In the genomic region with DNA sequence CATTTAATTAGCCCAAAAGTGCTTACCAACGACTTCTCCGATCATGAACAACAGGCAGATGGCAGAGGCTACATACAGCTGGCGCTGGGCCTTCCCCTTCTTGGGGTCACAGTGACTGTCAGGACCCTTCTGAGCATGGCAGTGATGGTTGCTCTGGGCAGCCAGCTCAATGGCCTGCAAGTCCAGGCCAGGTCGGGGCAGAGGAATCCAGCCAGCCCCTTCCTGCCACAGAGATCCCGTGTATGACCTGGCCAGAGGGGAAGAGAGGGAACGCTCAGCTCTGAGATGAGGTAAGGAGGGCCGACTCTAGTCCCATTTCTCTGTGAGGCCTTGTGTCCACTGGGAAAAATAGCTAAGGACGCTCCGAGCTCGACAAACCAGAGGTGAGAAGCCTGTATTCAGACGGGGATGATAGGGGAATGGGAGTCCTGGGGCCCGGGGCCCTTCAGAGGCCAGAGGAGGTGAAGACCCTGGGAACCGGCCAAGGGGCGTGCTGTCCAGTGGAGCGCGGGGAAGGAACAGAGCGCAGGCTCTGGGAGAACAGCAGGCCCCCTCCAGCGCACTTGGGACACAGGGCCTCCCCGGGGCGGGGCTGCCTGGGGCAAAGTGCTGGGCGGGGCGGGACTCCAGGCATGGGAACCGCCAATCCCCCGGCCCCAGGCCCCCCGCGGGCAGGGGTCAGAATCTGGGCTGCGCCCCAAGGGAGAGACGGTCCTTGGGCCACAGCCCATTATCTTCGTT, we compare ENCODE assay signal across 16 cellular contexts. TPM values are rescaled to one million over a fixed set of nuclear protein-coding genes. Genes with fewer than 3 reads are reported as not detected.
DNase-seq lines count a peak whose midpoint lies in the region; ATAC-seq and TF ChIP-seq lines count a peak whose summit lies in the region.
"Had no signal": no experiment of that assay in that cellular context is flagged by ENCODE, and none has a peak within 500 bp of the region (broad histone marks: within the 10 kb centered on the region; RNA-seq: fewer than 3 reads in every experiment).

No MANE protein-coding gene starts in this region.

- DNase-seq in Right ventricle myocardium superior (peak; percentile 53), right atrium auricular region (ENCODE audit: low spot score) (no peak), heart left ventricle (peak in 3 of 5 donors; percentile 36 to 65 (median 49)), ovary (no peak), NCI-H2196 (lab: John Stamatoyannopoulos, UW; ENCODE audit: unreplicated experiment) (no peak), NCI-H1092 treated with DMSO at 0.1 percent for 48 hours (lab: John Stamatoyannopoulos, UW) (no peak)
- DNase-seq: activated CD8-positive, alpha-beta T cell treated with anti-CD3 and anti-CD28 coated beads for 36 hours; HCEC 1CT; NCI-H2029 treated with DMSO at 0.1 percent for 48 hours; nucleus accumbens; SHP77 treated with DMSO at 0.1 percent for 48 hours had no signal

- no peaks in the 10 kb centered on the region for H3K9me3 ChIP-seq in right atrium auricular region
- no peaks in the 10 kb centered on the region for H3K9me3 ChIP-seq in heart left ventricle
- no peaks in the 10 kb centered on the region for H3K9me3 ChIP-seq in ovary

- intact Hi-C loops in Right ventricle myocardium superior (cut with DNase I) (no loop called here), heart left ventricle (cut with DNase I) (no loop called here), ovary (cut with DNase I) (no loop called here)

- TF ChIP-seq CTCF in right atrium auricular region (IDR thresholded peaks at IDR 0.05) (no peak), heart left ventricle (IDR thresholded peaks at IDR 0.05) (no peak), nephron (IDR thresholded peaks at IDR 0.05; ENCODE audit: unreplicated experiment in 3 of 3) (no peak), ovary (IDR thresholded peaks at IDR 0.05) (no peak)

- H3K27ac Mint-ChIP-seq in nephron, result no peak overlapping the region
- H3K27ac Mint-ChIP-seq: activated CD8-positive, alpha-beta T cell treated with anti-CD3 and anti-CD28 coated beads for 36 hours had no signal

- no peak for TF ChIP-seq EP300 in ovary (IDR thresholded peaks at IDR 0.05)

- peaks cover 0 to 9% of the 10 kb centered on the region in 2 donors for H3K27me3 ChIP-seq in right atrium auricular region
- H3K27me3 ChIP-seq in heart left ventricle, result peaks cover 7 to 68% (median 24%) of the 10 kb centered on the region in 9 donors
- H3K27me3 ChIP-seq in ovary, result peaks cover 3% of the 10 kb centered on the region

- no peak for TF ChIP-seq POLR2A in heart left ventricle (IDR thresholded peaks at IDR 0.05)
- TF ChIP-seq POLR2A in ovary (IDR thresholded peaks at IDR 0.05), result no peak

- peak overlapping the region; percentile 15 to 80 (median 61) for H3K4me3 Mint-ChIP-seq in nephron
- H3K4me3 Mint-ChIP-seq: activated CD8-positive, alpha-beta T cell treated with anti-CD3 and anti-CD28 coated beads for 36 hours had no signal

- WGBS in heart left ventricle, 4 donors, result 29 to 32% (median 30%) methylated on average over 28 to 29 of the region's 29 CpGs
- 23 to 25% (median 24%) methylated on average over 26 to 29 of the region's 29 CpGs for WGBS in ovary, 3 donors

- H3K27me3 Mint-ChIP-seq in nephron (ENCODE audit: low read depth), result peaks cover 95% of the 10 kb centered on the region

- no peaks in the 10 kb centered on the region for H3K4me1 Mint-ChIP-seq in nephron

- H3K36me3 Mint-ChIP-seq in nephron (ENCODE audit: low read depth), result no peaks in the 10 kb centered on the region

- ATAC-seq in Right ventricle myocardium superior (ENCODE audit: poor library complexity) (peak; percentile 24), heart left ventricle (peak; percentile 27 to 52 (median 43)), HG02981 (IDR thresholded peaks at IDR 0.05; ENCODE audit: unreplicated experiment) (no peak)

- H3K4me3 ChIP-seq in right atrium auricular region, result peak overlapping the region in 1 of 2 donors; percentile 38
- H3K4me3 ChIP-seq in heart left ventricle, result peak overlapping the region in 11 of 12 donors; percentile 8 to 56 (median 38)
- H3K4me3 ChIP-seq in ovary, result no peak overlapping the region
- H3K4me3 ChIP-seq: lung had no signal

- H3K27ac ChIP-seq in right atrium auricular region, result no peak overlapping the region
- peak overlapping the region in 7 of 12 donors; percentile 20 to 76 (median 61) for H3K27ac ChIP-seq in heart left ventricle
- no peak overlapping the region for H3K27ac ChIP-seq in ovary
- H3K27ac ChIP-seq: cardiac muscle cell had no signal

- H3K36me3 ChIP-seq in right atrium auricular region (no peaks in the 10 kb centered on the region), heart left ventricle (peaks cover 0 to 3% (median 0%) of the 10 kb centered on the region in 9 donors), ovary (no peaks in the 10 kb centered on the region)
- H3K36me3 ChIP-seq: cardiac muscle cell had no signal

- H3K4me1 ChIP-seq in right atrium auricular region (peaks cover 0 to 20% of the 10 kb centered on the region in 2 donors), heart left ventricle (peaks cover 0 to 38% (median 15%) of the 10 kb centered on the region in 12 donors), ovary (ENCODE audit: insufficient read depth) (no peaks in the 10 kb centered on the region)

- H3K9me3 Mint-ChIP-seq in nephron, result no peaks in the 10 kb centered on the region
- H3K9me3 Mint-ChIP-seq: activated CD8-positive, alpha-beta T cell treated with anti-CD3 and anti-CD28 coated beads for 36 hours had no signal

RNA-seq across cellular contexts. Expression of a gene that starts 0.8 kb away (rescaled TPM):
- total RNA-seq in Right ventricle myocardium superior (3.0 TPM), right atrium auricular region (under 1 TPM; 0.22 to 0.63 TPM), heart left ventricle (10 to 100 TPM in 4 of 9 donors, 1 to 10 TPM in 5; 2.9 to 18.0 (median 6.5) TPM), ovary (under 1 TPM in 4 of 7 donors, not detected in 3; 0.11 to 0.80 (median 0.17) TPM)
- polyA plus RNA-seq in heart left ventricle (1 to 10 TPM; 3.4 to 3.7 TPM), ovary (not detected)
- total RNA-seq: activated CD8-positive, alpha-beta T cell treated with anti-CD3 and anti-CD28 coated beads for 36 hours; temporal lobe had no signal

RNA-seq across cellular contexts. Expression of a gene that starts 22.3 kb away (rescaled TPM):
- total RNA-seq in Right ventricle myocardium superior (229 TPM), right atrium auricular region (100 to 1,000 TPM; 118 to 151 TPM), heart left ventricle (100 to 1,000 TPM; 136 to 598 (median 196) TPM), ovary (1 to 10 TPM in 1 of 7 donors, under 1 TPM in 1, not detected in 5; 0.12 to 1.6 TPM)
- polyA plus RNA-seq in heart left ventricle (100 to 1,000 TPM; 277 to 444 TPM), ovary (under 1 TPM; 0.06 to 0.27 TPM)
- total RNA-seq: temporal lobe had no signal

RNA-seq across cellular contexts. Expression of a gene that starts 23.6 kb away (rescaled TPM):
- total RNA-seq in Right ventricle myocardium superior (11.9 TPM), right atrium auricular region (1 to 10 TPM in 1 of 2 donors, under 1 TPM in 1; 0.79 to 1.4 TPM), heart left ventricle (10 to 100 TPM in 2 of 9 donors, 1 to 10 TPM in 7; 1.8 to 17.5 (median 4.1) TPM), ovary (1 to 10 TPM; 1.7 to 4.5 (median 3.7) TPM)
- polyA plus RNA-seq in heart left ventricle (1 to 10 TPM; 1.2 to 5.7 TPM), ovary (1 to 10 TPM in 1 of 2 donors, under 1 TPM in 1; 0.47 to 1.5 TPM)
- total RNA-seq: activated CD8-positive, alpha-beta T cell treated with anti-CD3 and anti-CD28 coated beads for 36 hours had no signal

RNA-seq across cellular contexts. Expression of a gene that starts 47.3 kb away (rescaled TPM):
- total RNA-seq in Right ventricle myocardium superior, result 12.1 TPM
- 1 to 10 TPM; 4.3 to 5.5 TPM for total RNA-seq in right atrium auricular region
- 10 to 100 TPM in 4 of 9 donors, 1 to 10 TPM in 5; 5.8 to 18.6 (median 9.7) TPM for total RNA-seq in heart left ventricle
- 1 to 10 TPM; 5.9 to 7.6 TPM for polyA plus RNA-seq in heart left ventricle
- 10 to 100 TPM in 1 of 7 donors, 1 to 10 TPM in 6; 4.6 to 10.2 (median 6.1) TPM for total RNA-seq in ovary
- polyA plus RNA-seq in ovary, result 10 to 100 TPM in 1 of 2 donors, 1 to 10 TPM in 1; 3.4 to 12.1 TPM

Comparison
In these comparisons a context has a peak if more than half of its experiments do, and no peak if none do; other contexts are left out.
1. DNase-seq: peak in Right ventricle myocardium superior (single experiment) and heart left ventricle (3 of 5); none in right atrium auricular region (single experiment), ovary (0 of 5), NCI-H2196 (single experiment) and NCI-H1092 treated with DMSO at 0.1 percent for 48 hours (single experiment).
2. H3K27ac ChIP-seq: peak in heart left ventricle (7 of 12); none in right atrium auricular region (0 of 2) and ovary (0 of 2).
3. RNA of a gene that starts 22.3 kb away (total RNA-seq): 229 TPM in Right ventricle myocardium superior (single experiment), 136 to 598 TPM in heart left ventricle and 118 to 151 TPM in right atrium auricular region; 0.12 to 1.6 TPM in ovary; every median in the first group is over 10 times any median in the second.